ENCODE assay signal across 1 cellular context in genomic region chr16:89341697-89342694, GRCh38.
TF ChIP-seq lines count a peak whose summit lies in the region.

No MANE protein-coding gene starts in this region.

TF ChIP-seq in H1, 55 proteins besides CTCF, POLR2A, EP300 and RAD21:
- TF ChIP-seq FOSL1 (IDR thresholded peaks at IDR 0.05; ENCODE audit: insufficient read depth, low read depth, low read length) (peak; percentile 69; the same call in 1 of the 2 replicates), EGR1 (IDR thresholded peaks at IDR 0.05; ENCODE audit: borderline replicate concordance, low read depth, low read length) (peak; percentile 88; the same call in 1 of the 2 replicates), POLR2AphosphoS5 (IDR thresholded peaks at IDR 0.05; ENCODE audit: low read depth, low read length) (no peak; the same call in 1 of the 2 replicates)
